ENCODE assay signal across 1 cellular context in the genomic region with DNA sequence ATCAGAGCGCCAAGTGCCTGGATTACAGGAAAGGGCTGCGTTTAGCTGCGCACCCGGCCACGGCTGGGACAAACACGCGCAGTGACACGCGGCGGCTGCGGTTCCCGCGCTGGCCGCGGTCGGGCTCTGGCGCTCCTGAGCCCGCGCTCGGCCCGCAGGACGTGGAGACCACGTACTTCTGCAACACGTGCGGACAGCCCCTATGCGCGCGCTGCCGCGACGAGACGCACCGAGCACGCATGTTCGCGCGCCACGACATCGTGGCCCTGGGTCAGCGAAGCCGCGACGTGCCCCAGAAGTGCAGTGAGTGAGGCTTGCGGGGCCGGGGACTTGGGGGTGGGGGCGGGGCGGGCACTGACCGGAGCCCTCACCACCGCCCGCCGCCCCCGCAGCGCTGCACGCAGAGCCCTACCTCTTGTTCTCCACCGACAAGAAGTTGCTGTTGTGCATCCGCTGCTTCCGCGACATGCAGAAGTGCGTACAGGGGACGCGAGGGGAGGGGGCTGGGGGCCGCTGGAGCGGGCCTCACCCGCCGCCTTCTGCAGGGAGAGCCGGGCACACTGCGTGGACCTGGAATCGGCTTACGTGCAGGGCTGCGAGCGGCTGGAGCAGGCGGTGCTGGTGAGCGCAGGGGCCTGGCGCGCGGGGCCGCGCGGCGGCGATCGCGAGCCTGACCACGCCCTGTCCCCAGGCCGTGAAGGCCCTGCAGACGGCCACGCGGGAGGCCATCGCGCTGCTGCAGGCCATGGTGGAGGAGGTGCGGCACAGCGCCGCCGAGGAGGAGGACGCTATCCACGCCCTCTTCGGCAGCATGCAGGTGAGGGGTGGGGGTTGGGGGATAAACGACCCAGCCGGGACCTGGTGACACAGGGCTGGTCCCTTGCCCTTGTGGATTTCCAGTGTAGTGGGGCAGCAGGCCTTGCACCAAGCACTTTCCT.
A peak's percentile ranks its signal among the peaks of the same experiment; 100 is the strongest.
TF ChIP-seq lines count a peak whose summit lies in the region.

No MANE protein-coding gene starts in this region.

TF ChIP-seq in GM23338, 12 proteins besides CTCF, POLR2A, EP300 and RAD21 (continued from another document):
- TF ChIP-seq ETS1 (IDR thresholded peaks at IDR 0.05) (no peak), POLR2AphosphoS5 (IDR thresholded peaks at IDR 0.05; ENCODE audit: low read depth) (peak; percentile 29; the same call in 1 of the 2 replicates), ZNF114 (CRISPR knock-in tag; IDR thresholded peaks at IDR 0.05) (no peak), NANOG (IDR thresholded peaks at IDR 0.05; ENCODE audit: borderline replicate concordance) (no peak), STAT1 (IDR thresholded peaks at IDR 0.05; ENCODE audit: unreplicated experiment) (no peak), EZH2 (IDR thresholded peaks at IDR 0.05; ENCODE audit: low read depth, unreplicated experiment) (peak; percentile 5), EZH2phosphoT487 (IDR thresholded peaks at IDR 0.05; ENCODE audit: unreplicated experiment) (no peak), ZNF462 (CRISPR knock-in tag; IDR thresholded peaks at IDR 0.05) (no peak)
